In genomic region chr14:68691031-68691864, GRCh38 we compare ENCODE assay signal across 13 cellular contexts.
DNase-seq lines count a peak whose midpoint lies in the region; ATAC-seq and TF ChIP-seq lines count a peak whose summit lies in the region.
"Had no signal": no experiment of that assay in that cellular context is flagged by ENCODE, and none has a peak within 500 bp of the region (broad histone marks: within the 10 kb centered on the region; RNA-seq: fewer than 3 reads in every experiment).

No MANE protein-coding gene starts in this region.

- POLR2A ChIA-PET in GM10248 (lab: Yijun Ruan, JAX), result interaction anchor here (1.1 kb wide), 1 partner anchor 102 kb away, joined by 3 read pairs; the partner anchor contains the start of gene ZFP36L1

- H3K4me1 Mint-ChIP-seq in nephron, result peaks cover 93% of the 10 kb centered on the region

- TF ChIP-seq EP300 in upper lobe of left lung (IDR thresholded peaks at IDR 0.05), result no peak

- no peaks in the 10 kb centered on the region for H3K36me3 Mint-ChIP-seq in nephron (ENCODE audit: low read depth)
- H3K36me3 Mint-ChIP-seq: activated naive CD8-positive, alpha-beta T cell treated with anti-CD3 and anti-CD28 coated beads, Interleukin-2, amount 10 ng/mL, durations not matched to agents 7 days and 5 days; naive thymus-derived CD4-positive, alpha-beta T cell had no signal

- CTCF ChIA-PET in GM10248 (lab: Yijun Ruan, JAX), result interaction anchor here (1.1 to 1.4 kb wide), 2 partner anchors 23 to 26 kb away, joined by 3 to 4 read pairs; no protein-coding TSS in a partner anchor

- H3K36me3 ChIP-seq in ectodermal cell (ENCODE audit: control insufficient read depth, insufficient read depth, low read length) (no peaks in the 10 kb centered on the region), upper lobe of left lung (no peaks in the 10 kb centered on the region)

- H3K4me3 ChIP-seq in ectodermal cell (ENCODE audit: insufficient read depth, low read depth, low read length), result no peak overlapping the region
- no peak overlapping the region for H3K4me3 ChIP-seq in upper lobe of left lung

- H3K27ac Mint-ChIP-seq in nephron, result peak overlapping the region; percentile 99
- H3K27ac Mint-ChIP-seq: activated naive CD8-positive, alpha-beta T cell treated with anti-CD3 and anti-CD28 coated beads, Interleukin-2, amount 10 ng/mL, durations not matched to agents 7 days and 5 days had no signal

- peaks cover 39% of the 10 kb centered on the region for H3K4me1 ChIP-seq in ectodermal cell (ENCODE audit: control insufficient read depth, insufficient read depth, low read length)
- peaks cover 8 to 22% (median 14%) of the 10 kb centered on the region in 4 donors for H3K4me1 ChIP-seq in upper lobe of left lung

- no peaks in the 10 kb centered on the region for H3K9me3 Mint-ChIP-seq in nephron
- H3K9me3 Mint-ChIP-seq: activated naive CD8-positive, alpha-beta T cell treated with anti-CD3 and anti-CD28 coated beads, Interleukin-2, amount 10 ng/mL, durations not matched to agents 7 days and 5 days; naive thymus-derived CD4-positive, alpha-beta T cell had no signal

- TF ChIP-seq POLR2A in upper lobe of left lung (IDR thresholded peaks at IDR 0.05), result no peak

- WGBS in ectodermal cell, 2 experiments, result 10 to 13% methylated on average over 26 of the region's 26 CpGs
- WGBS in upper lobe of left lung, 2 donors, result 89 to 92% methylated on average over 26 of the region's 26 CpGs

- H3K4me3 Mint-ChIP-seq in nephron, result peak overlapping the region in 1 of 3 experiments; percentile 33
- H3K4me3 Mint-ChIP-seq: activated naive CD8-positive, alpha-beta T cell treated with anti-CD3 and anti-CD28 coated beads, Interleukin-2, amount 10 ng/mL, durations not matched to agents 7 days and 5 days; naive thymus-derived CD4-positive, alpha-beta T cell had no signal

- H3K27me3 ChIP-seq in ectodermal cell (ENCODE audit: control insufficient read depth, insufficient read depth, low read length, poor library complexity, severe bottlenecking) (no peaks in the 10 kb centered on the region), upper lobe of left lung (no peaks in the 10 kb centered on the region)

- peaks cover 6% of the 10 kb centered on the region for H3K27me3 Mint-ChIP-seq in nephron (ENCODE audit: low read depth)
- H3K27me3 Mint-ChIP-seq: naive thymus-derived CD4-positive, alpha-beta T cell had no signal

- ATAC-seq in upper lobe of left lung (ENCODE audit: low FRiP score in 2 of 2), result no peak
- no peak for ATAC-seq in HG03159 (IDR thresholded peaks at IDR 0.05; ENCODE audit: unreplicated experiment)
- ATAC-seq: naive thymus-derived CD4-positive, alpha-beta T cell had no signal

- DNase-seq in NCI-H748 (lab: John Stamatoyannopoulos, UW; ENCODE audit: unreplicated experiment) (peak; percentile 23), NCI-H748 treated with DMSO at 0.1 percent for 48 hours (lab: John Stamatoyannopoulos, UW) (no peak), upper lobe of left lung (peak; percentile 19 to 53), GM10248 (ENCODE audit: extremely low spot score) (no peak), NCI-H69 (lab: John Stamatoyannopoulos, UW) (no peak)
- DNase-seq: activated naive CD8-positive, alpha-beta T cell treated with anti-CD3 and anti-CD28 coated beads, Interleukin-2, amount 10 ng/mL, durations not matched to agents 7 days and 5 days; cortex of kidney; naive thymus-derived CD4-positive, alpha-beta T cell; NCI-H510A; SHP77 had no signal

- H3K27ac ChIP-seq in ectodermal cell (ENCODE audit: insufficient read depth, low read depth, low read length, poor library complexity, severe bottlenecking) (peak overlapping the region; percentile 38), upper lobe of left lung (no peak overlapping the region)

- H3K9me3 ChIP-seq in ectodermal cell (ENCODE audit: control insufficient read depth, low read length) (no peaks in the 10 kb centered on the region), upper lobe of left lung (no peaks in the 10 kb centered on the region)

- TF ChIP-seq CTCF in nephron (IDR thresholded peaks at IDR 0.05; ENCODE audit: unreplicated experiment in 3 of 3) (no peak), upper lobe of left lung (IDR thresholded peaks at IDR 0.05) (no peak), GM10248 (IDR thresholded peaks at IDR 0.05; ENCODE audit: control extremely low read depth, extremely low read depth, low read depth, missing control alignments) (no peak)

Comparison
In these comparisons a context has a peak if more than half of its experiments do, and no peak if none do; other contexts are left out.
1. DNase-seq: peak in NCI-H748 (single experiment) and upper lobe of left lung (2 of 2); none in NCI-H748 treated with DMSO at 0.1 percent for 48 hours (single experiment), GM10248 (single experiment) and NCI-H69 (single experiment).